ENCODE assay signal across 18 cellular contexts in the genomic region with DNA sequence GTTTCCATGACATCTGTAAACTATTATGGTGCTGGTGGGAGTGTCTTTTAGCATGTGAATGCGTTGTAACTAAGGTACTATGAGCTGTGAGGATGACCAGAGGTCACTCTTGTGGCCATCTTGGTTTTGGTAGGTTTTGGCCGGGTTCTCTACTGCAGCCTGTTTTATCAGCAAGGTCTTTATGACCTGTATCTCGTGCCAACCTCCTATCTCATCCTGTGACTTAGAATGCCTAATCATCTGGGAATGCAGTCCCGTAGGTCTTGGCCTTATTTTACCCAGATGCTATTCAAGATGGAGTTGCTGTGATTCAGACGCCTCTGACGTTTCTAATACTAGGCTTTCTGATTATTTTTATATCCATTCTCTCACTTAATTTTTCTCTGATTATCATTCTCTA. TPM values are rescaled to one million over a fixed set of nuclear protein-coding genes. Genes with fewer than 3 reads are reported as not detected.
"Had no signal": no experiment of that assay in that cellular context is flagged by ENCODE, and none has a peak within 500 bp of the region (broad histone marks: within the 10 kb centered on the region; RNA-seq: fewer than 3 reads in every experiment).

No MANE protein-coding gene starts in this region.

- H3K27me3 ChIP-seq: gastroesophageal sphincter, heart left ventricle, left lung had no signal

- ATAC-seq: activated CD4-positive, alpha-beta T cell treated with anti-CD3 and anti-CD28 coated beads for 36 hours; activated CD8-positive, alpha-beta memory T cell treated with anti-CD3 and anti-CD28 coated beads, Interleukin-2, amount 10 ng/mL, durations not matched to agents 7 days and 5 days; gastroesophageal sphincter; heart left ventricle; left lung; mucosa of descending colon; right cardiac atrium; stimulated activated naive CD8-positive, alpha-beta T cell treated with anti-CD3 and anti-CD28 coated beads, Interleukin-15, Interleukin-2, amounts not matched to agents 100 U/mL and 50 U/mL, for 24 hours; WTC11 had no signal

- H3K36me3 ChIP-seq: gastroesophageal sphincter, heart left ventricle, left lung, prostate gland had no signal

- H3K9me3 ChIP-seq: gastroesophageal sphincter, heart left ventricle, left lung, mucosa of descending colon, prostate gland had no signal

- H3K4me3 ChIP-seq: coronary artery, gastroesophageal sphincter, heart left ventricle, left lung, mucosa of descending colon, prostate gland had no signal

- H3K27ac ChIP-seq: coronary artery, gastroesophageal sphincter, heart left ventricle, left lung, prostate gland had no signal

- DNase-seq: activated CD4-positive, alpha-beta memory T cell treated with anti-CD3 and anti-CD28 coated beads, Interleukin-2, amount 10 ng/mL, durations not matched to agents 7 days and 5 days; activated CD4-positive, alpha-beta T cell treated with anti-CD3 and anti-CD28 coated beads for 36 hours; activated CD8-positive, alpha-beta memory T cell treated with anti-CD3 and anti-CD28 coated beads, Interleukin-2, amount 10 ng/mL, durations not matched to agents 7 days and 5 days; amygdala; caudate nucleus; erythroblast; heart left ventricle; left lung; mammary epithelial cell; mucosa of descending colon; naive B cell; right cardiac atrium; stimulated activated CD4-positive, alpha-beta T cell treated with anti-CD3 and anti-CD28 coated beads, Interleukin-2, amount 100 ng/mL, for 24 hours; stimulated activated naive CD8-positive, alpha-beta T cell treated with anti-CD3 and anti-CD28 coated beads, Interleukin-15, Interleukin-2, amounts not matched to agents 100 U/mL and 50 U/mL, for 24 hours had no signal

- H3K4me1 ChIP-seq: gastroesophageal sphincter, left lung had no signal

RNA-seq across cellular contexts. Expression of a gene that starts 9.4 kb away (rescaled TPM):
- total RNA-seq: activated CD4-positive, alpha-beta memory T cell treated with anti-CD3 and anti-CD28 coated beads, Interleukin-2, amount 10 ng/mL, durations not matched to agents 7 days and 5 days; activated CD4-positive, alpha-beta T cell treated with anti-CD3 and anti-CD28 coated beads for 36 hours; activated CD8-positive, alpha-beta memory T cell treated with anti-CD3 and anti-CD28 coated beads, Interleukin-2, amount 10 ng/mL, durations not matched to agents 7 days and 5 days had no signal
- polyA plus RNA-seq: mammary epithelial cell had no signal
